In genomic region chr10:72637398-72637857, GRCh38 we compare ENCODE assay signal across 1 cellular context.
A peak's percentile ranks its signal among the peaks of the same experiment; 100 is the strongest.
TF ChIP-seq lines count a peak whose summit lies in the region.

No MANE protein-coding gene starts in this region.

TF ChIP-seq in K562, 482 proteins besides CTCF, POLR2A, EP300 and RAD21 (continued from another document and continues in another):
- TF ChIP-seq ATF6 (CRISPR knock-in tag; IDR thresholded peaks at IDR 0.05): 0 out of 2 replicates have a peak, but pooled peaks have one; percentile 32
- no peak for TF ChIP-seq TSHZ1 (CRISPR knock-in tag; IDR thresholded peaks at IDR 0.05)
- TF ChIP-seq KHSRP (IDR thresholded peaks at IDR 0.05): no peak
- no peak for TF ChIP-seq ZNF668 (CRISPR knock-in tag; IDR thresholded peaks at IDR 0.05)
- no peak for TF ChIP-seq ZNF41 (CRISPR knock-in tag; conservative IDR thresholded peaks at IDR 0.05)
- no peak for TF ChIP-seq IRF1 (CRISPR knock-in tag; IDR thresholded peaks at IDR 0.05; ENCODE audit: borderline replicate concordance)
- no peak for TF ChIP-seq MLX (CRISPR knock-in tag; conservative IDR thresholded peaks at IDR 0.05)
- TF ChIP-seq ZNF384 (IDR thresholded peaks at IDR 0.05; ENCODE audit: low read depth, low read length): peak; percentile 56; the same call in 1 of the 2 replicates
- TF ChIP-seq ZNF174 (CRISPR knock-in tag; IDR thresholded peaks at IDR 0.05): no peak
- TF ChIP-seq ZNF592 (IDR thresholded peaks at IDR 0.05): peak; percentile 93
- no peak for TF ChIP-seq ZNF133 (CRISPR knock-in tag; IDR thresholded peaks at IDR 0.05)
- TF ChIP-seq ZNF449 (CRISPR knock-in tag; IDR thresholded peaks at IDR 0.05): no peak
- TF ChIP-seq ZBTB5 (IDR thresholded peaks at IDR 0.05): no peak
- no peak for TF ChIP-seq ZNF263 (CRISPR knock-in tag; IDR thresholded peaks at IDR 0.05; ENCODE audit: borderline replicate concordance)
- TF ChIP-seq NR0B1 (IDR thresholded peaks at IDR 0.05; ENCODE audit: partially characterized antibody): no peak
- TF ChIP-seq SIRT6 (IDR thresholded peaks at IDR 0.05; ENCODE audit: low read depth, low read length): no peak
- no peak for TF ChIP-seq ARID4B (CRISPR knock-in tag; IDR thresholded peaks at IDR 0.05)
- 0 out of 4 replicates have a peak, but pooled peaks of 1 of the 2 experiments have one; percentile 38 for TF ChIP-seq MNT (conservative IDR thresholded peaks at IDR 0.05)
- TF ChIP-seq HNRNPLL (IDR thresholded peaks at IDR 0.05; ENCODE audit: low read depth, low read length, poor library complexity, severe bottlenecking): no peak
- TF ChIP-seq ZNF551 (CRISPR knock-in tag; IDR thresholded peaks at IDR 0.05): no peak
